8 cellular contexts compared by ENCODE assay signal in genomic region chr4:81504112-81504511, GRCh38. TPM values are rescaled to one million over a fixed set of nuclear protein-coding genes. Genes with fewer than 3 reads are reported as not detected.
DNase-seq lines count a peak whose midpoint lies in the region; ATAC-seq, FAIRE-seq and TF ChIP-seq lines count a peak whose summit lies in the region.
"Not testable (repeated sequence)": the region's sequence is repeated elsewhere in the genome, so short reads cannot be mapped to it uniquely, and the experiment has no call there.

No MANE protein-coding gene starts in this region.

- not testable (repeated sequence) for H4K20me1 ChIP-seq in Loucy (ENCODE audit: insufficient read depth, low read length, poor library complexity, severe bottlenecking); HepG2 (ENCODE audit: insufficient read depth, low read length)

- H3K9me2 ChIP-seq in Loucy (replicated peaks; ENCODE audit: low read depth, low read length) = not testable (repeated sequence)

- POLR2A ChIA-PET in CD8-positive, alpha-beta T cell (lab: Charles Lee); HepG2 (lab: Yijun Ruan, JAX): not testable (repeated sequence)
- POLR2A ChIA-PET in naive thymus-derived CD4-positive, alpha-beta T cell (lab: Charles Lee) = interaction anchor here (1.1 kb wide), 2 partner anchors 12 to 33 kb away, joined by 3 to 4 read pairs; partner anchors contain the start of gene RASGEF1B

- not testable (repeated sequence) for ATAC-seq in CD8-positive, alpha-beta T cell; HepG2; naive thymus-derived CD4-positive, alpha-beta T cell

- FAIRE-seq in HepG2 (lab: Jason Lieb, UNC) = peak; percentile 26

- TF ChIP-seq EP300 in HepG2 (IDR thresholded peaks at IDR 0.05; ENCODE audit: low read depth in 2 of 2, low read length in 2 of 2); HepG2 (CRISPR knock-in tag; IDR thresholded peaks at IDR 0.05; ENCODE audit: borderline replicate concordance): not testable (repeated sequence)

- intact Hi-C loops in CD8-positive, alpha-beta T cell (cut with DNase I, micrococcal nuclease); HepG2 (cut with micrococcal nuclease; ENCODE audit: unreplicated experiment); spleen (cut with DNase I; ENCODE audit: low total_unique reads); vagina (cut with DNase I): not testable (repeated sequence)
- intact Hi-C loops in dendritic cell treated with granulocyte-macrophage colony-stimulating factor and Interleukin-4, amounts not matched to agents 40 ng/mL and 50 ng/mL, for 4 days (cut with micrococcal nuclease) = loop anchor here (10.0 kb wide), 1 partner anchor 131 kb away; no protein-coding TSS in a partner anchor
- intact Hi-C loops in naive thymus-derived CD4-positive, alpha-beta T cell (cut with micrococcal nuclease) = loop anchor here in 1 of 2 donors (2.0 kb wide), 1 partner anchor 73 kb away; no protein-coding TSS in a partner anchor

- not testable (repeated sequence) for H3K27me3 ChIP-seq in CD8-positive, alpha-beta T cell (ENCODE audit: insufficient read depth, low read length); Loucy (ENCODE audit: insufficient read depth, low read length, poor library complexity, severe bottlenecking); HepG2 (ENCODE audit: control insufficient read depth in 1 of 2, insufficient read depth in 2 of 2, low read length in 2 of 2); naive thymus-derived CD4-positive, alpha-beta T cell (ENCODE audit: control insufficient read depth in 2 of 2, insufficient read depth in 2 of 2, low read length in 2 of 2); spleen (replicated peaks in 1 of 7); vagina

- not testable (repeated sequence) for H3K9me3 Mint-ChIP-seq in CD8-positive, alpha-beta T cell; activated naive CD4-positive, alpha-beta T cell treated with anti-CD3 and anti-CD28 coated beads, Interleukin-2, amount 50 U/mL, for 24 hours; dendritic cell treated with granulocyte-macrophage colony-stimulating factor and Interleukin-4, amounts not matched to agents 40 ng/mL and 50 ng/mL, for 4 days; naive thymus-derived CD4-positive, alpha-beta T cell

- peak overlapping the region; percentile 79 for H3K4me2 ChIP-seq in Loucy (ENCODE audit: low read depth, low read length, poor library complexity, severe bottlenecking)
- not testable (repeated sequence) for H3K4me2 ChIP-seq in HepG2 (ENCODE audit: low read depth, low read length)

- CTCF ChIA-PET in CD8-positive, alpha-beta T cell (lab: Charles Lee) = interaction anchor here (1.1 to 1.7 kb wide), 2 partner anchors 37 to 340 kb away, joined by 3 read pairs; no protein-coding TSS in a partner anchor
- CTCF ChIA-PET in HepG2 (lab: Yijun Ruan, JAX; ENCODE audit: low intra/inter-chr PET ratio, low total read pairs) = not testable (repeated sequence)
- CTCF ChIA-PET in naive thymus-derived CD4-positive, alpha-beta T cell (lab: Charles Lee) = interaction anchor here (1.2 kb wide), 1 partner anchor 58 kb away, joined by 4 read pairs; no protein-coding TSS in a partner anchor

- H3K27ac Mint-ChIP-seq in CD8-positive, alpha-beta T cell = peak overlapping the region; percentile 16
- H3K27ac Mint-ChIP-seq in activated naive CD4-positive, alpha-beta T cell treated with anti-CD3 and anti-CD28 coated beads, Interleukin-2, amount 50 U/mL, for 24 hours = peak overlapping the region; percentile 1
- H3K27ac Mint-ChIP-seq in dendritic cell treated with granulocyte-macrophage colony-stimulating factor and Interleukin-4, amounts not matched to agents 40 ng/mL and 50 ng/mL, for 4 days = peak overlapping the region; percentile 97
- H3K27ac Mint-ChIP-seq in naive thymus-derived CD4-positive, alpha-beta T cell = peak overlapping the region in 8 of 9 donors; percentile 12 to 96 (median 92)

- H3K4me1 ChIP-seq in CD8-positive, alpha-beta T cell (ENCODE audit: insufficient read depth, low read length) = peaks cover 17% of the 10 kb centered on the region
- H3K4me1 ChIP-seq in Loucy (ENCODE audit: insufficient read depth, low read length, poor library complexity, severe bottlenecking) = peaks cover 58% of the 10 kb centered on the region
- H3K4me1 ChIP-seq in HepG2 (ENCODE audit: insufficient read depth, low read length) = not testable (repeated sequence)
- H3K4me1 ChIP-seq in naive thymus-derived CD4-positive, alpha-beta T cell (ENCODE audit: control insufficient read depth in 2 of 2, insufficient read depth in 2 of 2, low read length in 2 of 2) = peaks cover 10 to 14% of the 10 kb centered on the region in 2 donors
- H3K4me1 ChIP-seq in spleen = peaks cover 12 to 90% (median 53%) of the 10 kb centered on the region in 6 donors
- peaks cover 20% of the 10 kb centered on the region for H3K4me1 ChIP-seq in vagina

- in situ Hi-C loops in HepG2 (cut with HindIII; ENCODE audit: extremely low pct_ligation_motif_present, low pct_unique_long_range_greater_than_20kb) = not testable (repeated sequence)

- H3K4me3 ChIP-seq in CD8-positive, alpha-beta T cell (ENCODE audit: low read depth, low read length); Loucy (ENCODE audit: low read length, poor library complexity, severe bottlenecking); HepG2 (replicated peaks in 1 of 3; ENCODE audit: insufficient read depth in 1 of 3, low read depth in 2 of 3, low read length in 3 of 3); naive thymus-derived CD4-positive, alpha-beta T cell (ENCODE audit: low read length); spleen; vagina: not testable (repeated sequence)

- DNase-seq in CD8-positive, alpha-beta T cell; HepG2 (ENCODE audit: low spot score); naive thymus-derived CD4-positive, alpha-beta T cell; spleen; vagina (ENCODE audit: extremely low spot score in 2 of 2): not testable (repeated sequence)

- H3K36me3 ChIP-seq in CD8-positive, alpha-beta T cell (ENCODE audit: insufficient read depth, low read length); Loucy (ENCODE audit: insufficient read depth, low read length); HepG2 (replicated peaks in 1 of 2; ENCODE audit: control insufficient read depth in 1 of 2, insufficient read depth in 2 of 2, low read length in 2 of 2); naive thymus-derived CD4-positive, alpha-beta T cell (ENCODE audit: control insufficient read depth in 2 of 3, insufficient read depth in 3 of 3, low read length in 3 of 3); spleen; vagina: not testable (repeated sequence)

- not testable (repeated sequence) for H3K27me3 Mint-ChIP-seq in CD8-positive, alpha-beta T cell (ENCODE audit: low read depth); activated naive CD4-positive, alpha-beta T cell treated with anti-CD3 and anti-CD28 coated beads, Interleukin-2, amount 50 U/mL, for 24 hours; dendritic cell treated with granulocyte-macrophage colony-stimulating factor and Interleukin-4, amounts not matched to agents 40 ng/mL and 50 ng/mL, for 4 days; naive thymus-derived CD4-positive, alpha-beta T cell

- not testable (repeated sequence) for TF ChIP-seq POLR2A in HepG2 (IDR thresholded peaks at IDR 0.05; ENCODE audit: insufficient read depth in 1 of 2, low read depth in 2 of 2, low read length in 2 of 2); spleen (IDR thresholded peaks at IDR 0.05); vagina (IDR thresholded peaks at IDR 0.05)

- H3K36me3 Mint-ChIP-seq in CD8-positive, alpha-beta T cell; activated naive CD4-positive, alpha-beta T cell treated with anti-CD3 and anti-CD28 coated beads, Interleukin-2, amount 50 U/mL, for 24 hours; dendritic cell treated with granulocyte-macrophage colony-stimulating factor and Interleukin-4, amounts not matched to agents 40 ng/mL and 50 ng/mL, for 4 days (ENCODE audit: low read depth); naive thymus-derived CD4-positive, alpha-beta T cell: not testable (repeated sequence)

- H3K4me3 Mint-ChIP-seq in CD8-positive, alpha-beta T cell; activated naive CD4-positive, alpha-beta T cell treated with anti-CD3 and anti-CD28 coated beads, Interleukin-2, amount 50 U/mL, for 24 hours; dendritic cell treated with granulocyte-macrophage colony-stimulating factor and Interleukin-4, amounts not matched to agents 40 ng/mL and 50 ng/mL, for 4 days; naive thymus-derived CD4-positive, alpha-beta T cell: not testable (repeated sequence)

- not testable (repeated sequence) for H3K79me2 ChIP-seq in Loucy (ENCODE audit: insufficient read depth, low read length); HepG2 (ENCODE audit: insufficient read depth, low read length)

- H3F3A ChIP-seq in Loucy (ENCODE audit: low read depth) = peaks cover 13% of the 10 kb centered on the region

- not testable (repeated sequence) for TF ChIP-seq RAD21 in HepG2 (CRISPR knock-in tag; IDR thresholded peaks at IDR 0.05)

- peaks cover 53% of the 10 kb centered on the region for H3K4me1 Mint-ChIP-seq in CD8-positive, alpha-beta T cell (ENCODE audit: low read depth)
- peaks cover 61% of the 10 kb centered on the region for H3K4me1 Mint-ChIP-seq in activated naive CD4-positive, alpha-beta T cell treated with anti-CD3 and anti-CD28 coated beads, Interleukin-2, amount 50 U/mL, for 24 hours
- H3K4me1 Mint-ChIP-seq in dendritic cell treated with granulocyte-macrophage colony-stimulating factor and Interleukin-4, amounts not matched to agents 40 ng/mL and 50 ng/mL, for 4 days (ENCODE audit: low read depth) = peaks cover 65% of the 10 kb centered on the region
- H3K4me1 Mint-ChIP-seq in naive thymus-derived CD4-positive, alpha-beta T cell = peaks cover 29 to 61% (median 35%) of the 10 kb centered on the region in 7 donors

- peak overlapping the region; percentile 81 for H3K9ac ChIP-seq in Loucy (ENCODE audit: low read depth, low read length, poor library complexity, severe bottlenecking)
- not testable (repeated sequence) for H3K9ac ChIP-seq in HepG2 (ENCODE audit: insufficient read depth, low read depth, low read length)

- not testable (repeated sequence) for TF ChIP-seq CTCF in CD8-positive, alpha-beta T cell (IDR thresholded peaks at IDR 0.05); Loucy (conservative IDR thresholded peaks at IDR 0.05; ENCODE audit: low read length); HepG2 (CRISPR knock-in tag; IDR thresholded peaks at IDR 0.05); spleen (IDR thresholded peaks at IDR 0.05 in 8 of 11, conservative IDR thresholded peaks at IDR 0.05 in 3 of 11); vagina (IDR thresholded peaks at IDR 0.05)

- BruUV-seq in HepG2 (replicated peaks; lab: Mats Ljungman, UMichigan) = not testable (repeated sequence)

- not testable (repeated sequence) for H3K9me3 ChIP-seq in CD8-positive, alpha-beta T cell (ENCODE audit: low read length); Loucy (ENCODE audit: insufficient read depth, low read depth, low read length); HepG2 (ENCODE audit: low read length); naive thymus-derived CD4-positive, alpha-beta T cell (ENCODE audit: control insufficient read depth in 2 of 3, low read length in 3 of 3); spleen; vagina

- H2AFZ ChIP-seq in Loucy (ENCODE audit: low read length); HepG2 (ENCODE audit: low read length): not testable (repeated sequence)

- no CpG with 5 or more reads among the region's 2 CpGs for WGBS in HepG2 (ENCODE audit: low lambda C conversion rate)
- WGBS in spleen, 5 donors = 75 to 100% (median 97%) methylated on average over 2 of the region's 2 CpGs; no CpG with 5 or more reads in 1 of the 5 donors

- not testable (repeated sequence) for H3K27ac ChIP-seq in CD8-positive, alpha-beta T cell (ENCODE audit: low read depth, low read length); HepG2 (ENCODE audit: extremely low read length, insufficient read depth, low read length); naive thymus-derived CD4-positive, alpha-beta T cell (ENCODE audit: low read depth, low read length)
- H3K27ac ChIP-seq in spleen (peak overlapping the region in 6 of 8 donors; percentile 79 to 86 (median 84)), vagina (peak overlapping the region; percentile 56)

RNA-seq across cellular contexts. Expression of gene RASGEF1B, which starts 32.4 kb away (rescaled TPM):
- 100 to 1,000 TPM; 103 to 110 TPM for total RNA-seq in CD8-positive, alpha-beta T cell
- total RNA-seq in HepG2 (2016; rRNA removed; fragmentation: Illumina TruSeq; extraction: Trizol) = 0.04 TPM in 1 of 2 replicates, not detected in the other
- total RNA-seq in HepG2 (2016; cell fraction: cytosol; rRNA removed; fragmentation: Illumina TruSeq; extraction: Trizol; ENCODE audit: low read depth) = not detected in 2 replicates
- total RNA-seq in HepG2 (2016; cell fraction: insoluble cytoplasmic fraction; rRNA removed; fragmentation: Illumina TruSeq; extraction: Trizol) = not detected in 2 replicates
- total RNA-seq in HepG2 (2016; cell fraction: membrane; rRNA removed; fragmentation: Illumina TruSeq; extraction: Trizol) = not detected in 2 replicates
- not detected in 2 replicates for total RNA-seq in HepG2 (2016; cell fraction: nucleus; rRNA removed; fragmentation: Illumina TruSeq; extraction: Trizol)
- 0.04 and 0.05 TPM in 2 replicates for polyA plus RNA-seq in HepG2 (2011; rRNA removed)
- 0.03 TPM in 1 of 2 replicates, not detected in the other for polyA plus RNA-seq in HepG2 (2011; cell fraction: cytosol; rRNA removed)
- not detected in 2 replicates for polyA plus RNA-seq in HepG2 (2011; cell fraction: nucleus; rRNA removed)
- not detected in 2 replicates for polyA plus RNA-seq in HepG2 (2012)
- polyA plus RNA-seq in HepG2 (2016; cell fraction: cytosol; fragmentation: Illumina TruSeq; extraction: Trizol; ENCODE audit: low read depth) = not detected in 2 replicates
- not detected in 2 replicates for polyA plus RNA-seq in HepG2 (2016; cell fraction: insoluble cytoplasmic fraction; fragmentation: Illumina TruSeq; extraction: Trizol; ENCODE audit: low read depth)
- not detected in 2 replicates for polyA plus RNA-seq in HepG2 (2016; cell fraction: membrane; fragmentation: Illumina TruSeq; extraction: Trizol; ENCODE audit: low read depth)
- polyA plus RNA-seq in HepG2 (2016; cell fraction: nucleus; fragmentation: Illumina TruSeq; extraction: Trizol; ENCODE audit: insufficient read depth, low read depth) = not detected in 2 replicates
- 0.84 TPM in 1 of 2 replicates, not detected in the other for polyA minus RNA-seq in HepG2 (2011; rRNA and poly(A)+ RNA removed; ENCODE audit: low replicate concordance)
- polyA minus RNA-seq in HepG2 (2011; cell fraction: cytosol; rRNA and poly(A)+ RNA removed) = not detected in 2 replicates
- 0.12 and 0.26 TPM in 2 replicates for polyA minus RNA-seq in HepG2 (2011; cell fraction: nucleus; rRNA and poly(A)+ RNA removed)
- 10 to 100 TPM in 4 of 5 experiments, 1 to 10 TPM in 1; 1.1 to 82.5 (median 11.5) TPM for total RNA-seq in naive thymus-derived CD4-positive, alpha-beta T cell
- polyA plus RNA-seq in naive thymus-derived CD4-positive, alpha-beta T cell = 1 to 10 TPM; 5.2 to 8.1 TPM
- 10 to 100 TPM; 28.6 to 69.5 (median 34.9) TPM for total RNA-seq in spleen
- polyA plus RNA-seq in spleen = 10 to 100 TPM in 1 of 3 donors, 1 to 10 TPM in 2; 9.4 to 11.9 (median 9.6) TPM
- total RNA-seq in vagina = 13.5 TPM

Comparison
In these comparisons a context has a peak if more than half of its experiments do, and no peak if none do; other contexts are left out.
1. H3K27ac Mint-ChIP-seq: peak in every context shown above with its lines; median percentile 97 in dendritic cell treated with granulocyte-macrophage colony-stimulating factor and Interleukin-4, amounts not matched to agents 40 ng/mL and 50 ng/mL, for 4 days; 92 in naive thymus-derived CD4-positive, alpha-beta T cell; 16 in CD8-positive, alpha-beta T cell; 1 in activated naive CD4-positive, alpha-beta T cell treated with anti-CD3 and anti-CD28 coated beads, Interleukin-2, amount 50 U/mL, for 24 hours.